ENCODE assay signal across 8 cellular contexts in genomic region chr17:7915611-7916382, GRCh38. TPM values are rescaled to one million over a fixed set of nuclear protein-coding genes. Genes with fewer than 3 reads are reported as not detected.
DNase-seq lines count a peak whose midpoint lies in the region; ATAC-seq and TF ChIP-seq lines count a peak whose summit lies in the region.

TSS of gene RNF227 (minus strand) at chr17:7916289. CDS start at chr17:7916195, 94 bp downstream.

- peak within 1 kb of the TSS; percentile 94 for H3K27ac Mint-ChIP-seq in T-helper 1 cell treated with Interleukin-12 subunit alpha and Interleukin-12 subunit beta and Interleukin-4 antibody, amounts not matched to agents 30 μg/mL and 1 μg/mL, for 36 hours

- H3K4me1 ChIP-seq in psoas muscle, result peaks cover 21% of the 10 kb centered on the region
- H3K4me1 ChIP-seq in urinary bladder (ENCODE audit: insufficient read depth), result no peaks in the 10 kb centered on the region

- peaks cover 12% of the 10 kb centered on the region for H3K36me3 Mint-ChIP-seq in T-helper 1 cell treated with Interleukin-12 subunit alpha and Interleukin-12 subunit beta and Interleukin-4 antibody, amounts not matched to agents 30 μg/mL and 1 μg/mL, for 36 hours (ENCODE audit: low read depth)

- H3K4me3 ChIP-seq in GM12864 (ENCODE audit: low read depth, low read length) (peak within 1 kb of the TSS; percentile 85), psoas muscle (peak within 1 kb of the TSS; percentile 87), urinary bladder (ENCODE audit: low read depth, low read length) (peak within 1 kb of the TSS; percentile 40)

- peaks cover 0 to 9% of the 10 kb centered on the region in 2 donors for H3K36me3 ChIP-seq in psoas muscle (ENCODE audit: insufficient read depth in 1 of 2, low read depth in 1 of 2)
- H3K36me3 ChIP-seq in urinary bladder (ENCODE audit: insufficient read depth), result peaks cover under 1% of the 10 kb centered on the region

- DNase-seq in GM12864 (ENCODE audit: low read depth) (peak; percentile 54), NCI-H1694 (lab: John Stamatoyannopoulos, UW) (peak; percentile 90), amygdala (lab: John Stamatoyannopoulos, UW) (peak in 54 of 56 donors; percentile 38 to 90 (median 78)), left ventricle myocardium superior (peak; percentile 94), psoas muscle (peak; percentile 88 to 95)

- no peaks in the 10 kb centered on the region for H3K9me3 Mint-ChIP-seq in T-helper 1 cell treated with Interleukin-12 subunit alpha and Interleukin-12 subunit beta and Interleukin-4 antibody, amounts not matched to agents 30 μg/mL and 1 μg/mL, for 36 hours

- no peaks in the 10 kb centered on the region for H3K27me3 ChIP-seq in psoas muscle (ENCODE audit: insufficient read depth in 3 of 3, low read length in 2 of 3)

- 0% methylated on average over 54 to 100 of the region's 100 CpGs for WGBS in psoas muscle, 3 donors
- under 1% methylated on average over 100 of the region's 100 CpGs for WGBS in urinary bladder

- TF ChIP-seq CTCF in GM12864 (IDR thresholded peaks at IDR 0.05; ENCODE audit: low read depth, low read length, missing control alignments) (no peak), psoas muscle (IDR thresholded peaks at IDR 0.05) (no peak)

- intact Hi-C loops in left ventricle myocardium superior (cut with micrococcal nuclease), result loop anchor here (10.0 kb wide), 2 partner anchors 51 to 129 kb away; no protein-coding TSS in a partner anchor
- intact Hi-C loops in psoas muscle (cut with DNase I), result loop anchor here in 1 of 2 donors (10.0 kb wide), 1 partner anchor 129 kb away; no protein-coding TSS in a partner anchor

- H3K27ac ChIP-seq in psoas muscle (peak within 1 kb of the TSS; percentile 85), urinary bladder (ENCODE audit: low read depth) (peak within 1 kb of the TSS; percentile 88)

- H3K4me3 Mint-ChIP-seq in T-helper 1 cell treated with Interleukin-12 subunit alpha and Interleukin-12 subunit beta and Interleukin-4 antibody, amounts not matched to agents 30 μg/mL and 1 μg/mL, for 36 hours, result peak within 1 kb of the TSS; percentile 97

- H3K4me1 Mint-ChIP-seq in T-helper 1 cell treated with Interleukin-12 subunit alpha and Interleukin-12 subunit beta and Interleukin-4 antibody, amounts not matched to agents 30 μg/mL and 1 μg/mL, for 36 hours (ENCODE audit: low read depth), result peaks cover 27% of the 10 kb centered on the region

- no peaks in the 10 kb centered on the region for H3K27me3 Mint-ChIP-seq in T-helper 1 cell treated with Interleukin-12 subunit alpha and Interleukin-12 subunit beta and Interleukin-4 antibody, amounts not matched to agents 30 μg/mL and 1 μg/mL, for 36 hours (ENCODE audit: low read depth)

- H3K9me3 ChIP-seq in psoas muscle, result no peaks in the 10 kb centered on the region

- peak; percentile 76 for ATAC-seq in HG02852 (IDR thresholded peaks at IDR 0.05; ENCODE audit: unreplicated experiment)
- ATAC-seq in left ventricle myocardium superior, result peak; percentile 93
- peak; percentile 83 to 93 (median 92) for ATAC-seq in psoas muscle

RNA-seq across cellular contexts. Expression of gene RNF227, which starts in this region (rescaled TPM):
- total RNA-seq in left ventricle myocardium superior (1.1 TPM), psoas muscle (1 to 10 TPM in 2 of 4 donors, under 1 TPM in 2; 0.62 to 2.6 (median 1.0) TPM), urinary bladder (4.2 TPM)
- polyA plus RNA-seq in psoas muscle (1 to 10 TPM; 1.5 to 2.4 (median 1.6) TPM), urinary bladder (3.8 TPM)

Comparison
In these comparisons a context has a peak if more than half of its experiments do, and no peak if none do; other contexts are left out.
1. Peak in every context shown above with its lines: DNase-seq, ATAC-seq, H3K4me3 ChIP-seq and H3K27ac ChIP-seq.